1 cellular context compared by ENCODE assay signal in the genomic region with DNA sequence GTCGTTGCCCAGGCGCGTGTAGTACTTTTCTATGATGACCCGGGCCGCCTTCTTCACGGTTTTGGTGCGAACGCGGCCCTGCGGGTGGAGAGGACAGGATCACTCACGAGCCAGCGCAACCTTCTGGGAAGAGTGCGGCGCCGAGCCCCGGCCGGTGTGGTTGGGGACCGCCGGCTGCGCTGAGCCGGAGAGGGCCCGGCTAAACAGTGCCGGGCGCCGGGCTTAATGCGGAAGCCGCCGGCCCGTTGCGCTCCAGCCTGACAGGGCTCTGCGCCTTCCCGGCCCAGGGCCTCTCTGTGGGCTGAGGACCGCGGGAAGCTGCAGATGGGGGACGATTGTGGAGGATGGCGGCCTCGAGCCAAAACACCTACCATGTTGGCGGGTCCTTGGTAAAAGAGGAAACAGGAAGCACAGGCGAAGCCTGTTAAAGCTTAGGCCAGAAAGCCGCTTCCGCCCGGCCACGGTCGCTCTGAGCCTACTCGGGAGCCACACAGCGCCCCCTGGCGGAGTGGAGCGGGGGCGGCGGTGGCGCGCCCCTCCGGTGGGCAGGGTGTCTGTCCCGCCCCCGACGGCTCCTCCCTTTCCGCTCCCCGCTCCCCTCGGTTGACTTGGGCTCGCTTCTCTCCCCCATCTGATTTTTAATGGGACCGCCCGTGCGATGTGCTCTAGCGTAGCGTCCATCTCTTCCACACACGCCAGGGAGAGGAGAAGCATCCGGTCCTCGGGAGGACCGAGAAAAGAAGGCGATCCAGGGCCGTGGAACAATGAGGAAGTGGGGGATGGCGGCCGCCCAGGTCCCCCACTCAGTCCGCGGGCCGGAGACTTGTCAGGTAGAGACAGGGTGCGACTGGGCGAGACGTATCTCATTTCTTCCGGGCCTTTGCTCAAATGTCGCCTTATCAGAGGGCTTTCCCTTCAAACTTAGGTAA.
TF ChIP-seq lines count a peak whose summit lies in the region.

Gene RPS17 (minus strand): TSS at position 403 of the 929 bp plus-strand sequence. CDS start 29 bp downstream, at position 374.

TF ChIP-seq in neural cell, 6 proteins besides CTCF, POLR2A, EP300 and RAD21:
- TF ChIP-seq, protein P1, sequence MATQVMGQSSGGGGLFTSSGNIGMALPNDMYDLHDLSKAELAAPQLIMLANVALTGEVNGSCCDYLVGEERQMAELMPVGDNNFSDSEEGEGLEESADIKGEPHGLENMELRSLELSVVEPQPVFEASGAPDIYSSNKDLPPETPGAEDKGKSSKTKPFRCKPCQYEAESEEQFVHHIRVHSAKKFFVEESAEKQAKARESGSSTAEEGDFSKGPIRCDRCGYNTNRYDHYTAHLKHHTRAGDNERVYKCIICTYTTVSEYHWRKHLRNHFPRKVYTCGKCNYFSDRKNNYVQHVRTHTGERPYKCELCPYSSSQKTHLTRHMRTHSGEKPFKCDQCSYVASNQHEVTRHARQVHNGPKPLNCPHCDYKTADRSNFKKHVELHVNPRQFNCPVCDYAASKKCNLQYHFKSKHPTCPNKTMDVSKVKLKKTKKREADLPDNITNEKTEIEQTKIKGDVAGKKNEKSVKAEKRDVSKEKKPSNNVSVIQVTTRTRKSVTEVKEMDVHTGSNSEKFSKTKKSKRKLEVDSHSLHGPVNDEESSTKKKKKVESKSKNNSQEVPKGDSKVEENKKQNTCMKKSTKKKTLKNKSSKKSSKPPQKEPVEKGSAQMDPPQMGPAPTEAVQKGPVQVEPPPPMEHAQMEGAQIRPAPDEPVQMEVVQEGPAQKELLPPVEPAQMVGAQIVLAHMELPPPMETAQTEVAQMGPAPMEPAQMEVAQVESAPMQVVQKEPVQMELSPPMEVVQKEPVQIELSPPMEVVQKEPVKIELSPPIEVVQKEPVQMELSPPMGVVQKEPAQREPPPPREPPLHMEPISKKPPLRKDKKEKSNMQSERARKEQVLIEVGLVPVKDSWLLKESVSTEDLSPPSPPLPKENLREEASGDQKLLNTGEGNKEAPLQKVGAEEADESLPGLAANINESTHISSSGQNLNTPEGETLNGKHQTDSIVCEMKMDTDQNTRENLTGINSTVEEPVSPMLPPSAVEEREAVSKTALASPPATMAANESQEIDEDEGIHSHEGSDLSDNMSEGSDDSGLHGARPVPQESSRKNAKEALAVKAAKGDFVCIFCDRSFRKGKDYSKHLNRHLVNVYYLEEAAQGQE (IDR thresholded peaks at IDR 0.05; ENCODE audit: borderline replicate concordance) = peak; percentile 89
- peak; percentile 94 for TF ChIP-seq MXI1 (conservative IDR thresholded peaks at IDR 0.05; ENCODE audit: poor library complexity, severe bottlenecking)
- TF ChIP-seq SMC3 (conservative IDR thresholded peaks at IDR 0.05; ENCODE audit: poor library complexity) = peak; percentile 89
- peak; percentile 96 for TF ChIP-seq TAF1 (IDR thresholded peaks at IDR 0.05; ENCODE audit: low read depth)
- TF ChIP-seq EZH2 (IDR thresholded peaks at IDR 0.05; ENCODE audit: borderline replicate concordance, insufficient read depth, low read length, poor library complexity, severe bottlenecking) = no peak
- TF ChIP-seq POLR2AphosphoS5 (IDR thresholded peaks at IDR 0.05) = peak; percentile 85
